ENCODE assay signal across 2 cellular contexts in the genomic region with DNA sequence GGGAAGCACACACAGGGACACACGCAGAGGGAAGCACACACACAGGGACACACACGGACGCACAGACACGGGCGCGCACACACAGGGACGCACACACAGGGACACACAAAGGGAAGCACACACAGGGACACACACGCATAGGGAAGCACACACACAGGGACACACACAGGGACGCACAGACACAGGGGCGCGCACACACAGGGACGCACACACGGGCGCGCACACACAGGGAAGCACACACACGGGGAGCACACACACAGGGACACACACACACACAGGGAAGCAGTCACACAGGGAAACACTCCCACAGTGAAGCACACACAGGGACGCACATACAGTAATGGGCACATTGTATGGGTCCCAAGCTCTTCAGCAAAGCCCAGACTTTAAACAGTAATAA.
TF ChIP-seq lines count a peak whose summit lies in the region.

No MANE protein-coding gene starts in this region.

TF ChIP-seq in IMR-90, 13 proteins besides CTCF, POLR2A, EP300 and RAD21:
- TF ChIP-seq, protein P1, sequence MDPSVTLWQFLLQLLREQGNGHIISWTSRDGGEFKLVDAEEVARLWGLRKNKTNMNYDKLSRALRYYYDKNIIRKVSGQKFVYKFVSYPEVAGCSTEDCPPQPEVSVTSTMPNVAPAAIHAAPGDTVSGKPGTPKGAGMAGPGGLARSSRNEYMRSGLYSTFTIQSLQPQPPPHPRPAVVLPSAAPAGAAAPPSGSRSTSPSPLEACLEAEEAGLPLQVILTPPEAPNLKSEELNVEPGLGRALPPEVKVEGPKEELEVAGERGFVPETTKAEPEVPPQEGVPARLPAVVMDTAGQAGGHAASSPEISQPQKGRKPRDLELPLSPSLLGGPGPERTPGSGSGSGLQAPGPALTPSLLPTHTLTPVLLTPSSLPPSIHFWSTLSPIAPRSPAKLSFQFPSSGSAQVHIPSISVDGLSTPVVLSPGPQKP (IDR thresholded peaks at IDR 0.05; ENCODE audit: borderline replicate concordance, low read depth, low read length): no peak
- TF ChIP-seq NFE2L2 (IDR thresholded peaks at IDR 0.05; ENCODE audit: low read depth, low read length) (no peak), MAZ (IDR thresholded peaks at IDR 0.05; ENCODE audit: borderline replicate concordance, low read depth, low read length) (no peak), MAFK (IDR thresholded peaks at IDR 0.05; ENCODE audit: low read depth, low read length) (no peak), CHD1 (IDR thresholded peaks at IDR 0.05; ENCODE audit: low read depth, low read length) (no peak), SMC3 (IDR thresholded peaks at IDR 0.05; ENCODE audit: low read depth, low read length) (no peak), RFX5 (IDR thresholded peaks at IDR 0.05; ENCODE audit: low read depth, low read length) (no peak), MXI1 (IDR thresholded peaks at IDR 0.05; ENCODE audit: borderline replicate concordance, low read depth, low read length) (no peak), CEBPB (IDR thresholded peaks at IDR 0.05; ENCODE audit: low read depth, low read length) (no peak), RCOR1 (IDR thresholded peaks at IDR 0.05; ENCODE audit: insufficient replicate concordance, low read length) (no peak), FOS (IDR thresholded peaks at IDR 0.05; ENCODE audit: low read depth, low read length) (no peak), BHLHE40 (IDR thresholded peaks at IDR 0.05; ENCODE audit: low read depth, low read length) (no peak)
- TF ChIP-seq, protein P2, sequence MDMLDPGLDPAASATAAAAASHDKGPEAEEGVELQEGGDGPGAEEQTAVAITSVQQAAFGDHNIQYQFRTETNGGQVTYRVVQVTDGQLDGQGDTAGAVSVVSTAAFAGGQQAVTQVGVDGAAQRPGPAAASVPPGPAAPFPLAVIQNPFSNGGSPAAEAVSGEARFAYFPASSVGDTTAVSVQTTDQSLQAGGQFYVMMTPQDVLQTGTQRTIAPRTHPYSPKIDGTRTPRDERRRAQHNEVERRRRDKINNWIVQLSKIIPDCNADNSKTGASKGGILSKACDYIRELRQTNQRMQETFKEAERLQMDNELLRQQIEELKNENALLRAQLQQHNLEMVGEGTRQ (IDR thresholded peaks at IDR 0.05; ENCODE audit: low read depth, low read length): no peak

TF ChIP-seq in WTC11, 78 proteins besides CTCF, POLR2A, EP300 and RAD21:
- TF ChIP-seq FOXJ3 (CRISPR knock-in tag; IDR thresholded peaks at IDR 0.05; ENCODE audit: borderline replicate concordance) (no peak), CREM (CRISPR knock-in tag; IDR thresholded peaks at IDR 0.05) (no peak), HMGA2 (CRISPR knock-in tag; IDR thresholded peaks at IDR 0.05) (no peak), ATF1 (CRISPR knock-in tag; IDR thresholded peaks at IDR 0.05) (no peak), KAT7 (CRISPR knock-in tag; IDR thresholded peaks at IDR 0.05; ENCODE audit: borderline replicate concordance) (no peak), SMAD4 (CRISPR knock-in tag; IDR thresholded peaks at IDR 0.05) (no peak), NFYB (CRISPR knock-in tag; conservative IDR thresholded peaks at IDR 0.05; ENCODE audit: low read depth) (no peak), PRRX2 (CRISPR knock-in tag; IDR thresholded peaks at IDR 0.05) (no peak)
- TF ChIP-seq, protein P3, sequence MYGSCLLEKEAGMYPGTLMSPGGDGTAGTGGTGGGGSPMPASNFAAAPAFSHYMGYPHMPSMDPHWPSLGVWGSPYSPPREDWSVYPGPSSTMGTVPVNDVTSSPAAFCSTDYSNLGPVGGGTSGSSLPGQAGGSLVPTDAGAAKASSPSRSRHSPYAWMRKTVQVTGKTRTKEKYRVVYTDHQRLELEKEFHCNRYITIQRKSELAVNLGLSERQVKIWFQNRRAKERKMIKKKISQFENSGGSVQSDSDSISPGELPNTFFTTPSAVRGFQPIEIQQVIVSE (CRISPR knock-in tag; IDR thresholded peaks at IDR 0.05; ENCODE audit: borderline replicate concordance): no peak
- TF ChIP-seq, protein P4, sequence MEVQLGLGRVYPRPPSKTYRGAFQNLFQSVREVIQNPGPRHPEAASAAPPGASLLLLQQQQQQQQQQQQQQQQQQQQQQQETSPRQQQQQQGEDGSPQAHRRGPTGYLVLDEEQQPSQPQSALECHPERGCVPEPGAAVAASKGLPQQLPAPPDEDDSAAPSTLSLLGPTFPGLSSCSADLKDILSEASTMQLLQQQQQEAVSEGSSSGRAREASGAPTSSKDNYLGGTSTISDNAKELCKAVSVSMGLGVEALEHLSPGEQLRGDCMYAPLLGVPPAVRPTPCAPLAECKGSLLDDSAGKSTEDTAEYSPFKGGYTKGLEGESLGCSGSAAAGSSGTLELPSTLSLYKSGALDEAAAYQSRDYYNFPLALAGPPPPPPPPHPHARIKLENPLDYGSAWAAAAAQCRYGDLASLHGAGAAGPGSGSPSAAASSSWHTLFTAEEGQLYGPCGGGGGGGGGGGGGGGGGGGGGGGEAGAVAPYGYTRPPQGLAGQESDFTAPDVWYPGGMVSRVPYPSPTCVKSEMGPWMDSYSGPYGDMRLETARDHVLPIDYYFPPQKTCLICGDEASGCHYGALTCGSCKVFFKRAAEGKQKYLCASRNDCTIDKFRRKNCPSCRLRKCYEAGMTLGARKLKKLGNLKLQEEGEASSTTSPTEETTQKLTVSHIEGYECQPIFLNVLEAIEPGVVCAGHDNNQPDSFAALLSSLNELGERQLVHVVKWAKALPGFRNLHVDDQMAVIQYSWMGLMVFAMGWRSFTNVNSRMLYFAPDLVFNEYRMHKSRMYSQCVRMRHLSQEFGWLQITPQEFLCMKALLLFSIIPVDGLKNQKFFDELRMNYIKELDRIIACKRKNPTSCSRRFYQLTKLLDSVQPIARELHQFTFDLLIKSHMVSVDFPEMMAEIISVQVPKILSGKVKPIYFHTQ (CRISPR knock-in tag; IDR thresholded peaks at IDR 0.05): no peak
- TF ChIP-seq, protein P5, sequence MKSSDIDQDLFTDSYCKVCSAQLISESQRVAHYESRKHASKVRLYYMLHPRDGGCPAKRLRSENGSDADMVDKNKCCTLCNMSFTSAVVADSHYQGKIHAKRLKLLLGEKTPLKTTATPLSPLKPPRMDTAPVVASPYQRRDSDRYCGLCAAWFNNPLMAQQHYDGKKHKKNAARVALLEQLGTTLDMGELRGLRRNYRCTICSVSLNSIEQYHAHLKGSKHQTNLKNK (CRISPR knock-in tag; IDR thresholded peaks at IDR 0.05): no peak
- TF ChIP-seq, protein P6, sequence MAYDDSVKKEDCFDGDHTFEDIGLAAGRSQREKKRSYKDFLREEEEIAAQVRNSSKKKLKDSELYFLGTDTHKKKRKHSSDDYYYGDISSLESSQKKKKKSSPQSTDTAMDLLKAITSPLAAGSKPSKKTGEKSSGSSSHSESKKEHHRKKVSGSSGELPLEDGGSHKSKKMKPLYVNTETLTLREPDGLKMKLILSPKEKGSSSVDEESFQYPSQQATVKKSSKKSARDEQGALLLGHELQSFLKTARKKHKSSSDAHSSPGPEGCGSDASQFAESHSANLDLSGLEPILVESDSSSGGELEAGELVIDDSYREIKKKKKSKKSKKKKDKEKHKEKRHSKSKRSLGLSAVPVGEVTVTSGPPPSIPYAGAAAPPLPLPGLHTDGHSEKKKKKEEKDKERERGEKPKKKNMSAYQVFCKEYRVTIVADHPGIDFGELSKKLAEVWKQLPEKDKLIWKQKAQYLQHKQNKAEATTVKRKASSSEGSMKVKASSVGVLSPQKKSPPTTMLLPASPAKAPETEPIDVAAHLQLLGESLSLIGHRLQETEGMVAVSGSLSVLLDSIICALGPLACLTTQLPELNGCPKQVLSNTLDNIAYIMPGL (CRISPR knock-in tag; IDR thresholded peaks at IDR 0.05): no peak
- TF ChIP-seq, protein P7, sequence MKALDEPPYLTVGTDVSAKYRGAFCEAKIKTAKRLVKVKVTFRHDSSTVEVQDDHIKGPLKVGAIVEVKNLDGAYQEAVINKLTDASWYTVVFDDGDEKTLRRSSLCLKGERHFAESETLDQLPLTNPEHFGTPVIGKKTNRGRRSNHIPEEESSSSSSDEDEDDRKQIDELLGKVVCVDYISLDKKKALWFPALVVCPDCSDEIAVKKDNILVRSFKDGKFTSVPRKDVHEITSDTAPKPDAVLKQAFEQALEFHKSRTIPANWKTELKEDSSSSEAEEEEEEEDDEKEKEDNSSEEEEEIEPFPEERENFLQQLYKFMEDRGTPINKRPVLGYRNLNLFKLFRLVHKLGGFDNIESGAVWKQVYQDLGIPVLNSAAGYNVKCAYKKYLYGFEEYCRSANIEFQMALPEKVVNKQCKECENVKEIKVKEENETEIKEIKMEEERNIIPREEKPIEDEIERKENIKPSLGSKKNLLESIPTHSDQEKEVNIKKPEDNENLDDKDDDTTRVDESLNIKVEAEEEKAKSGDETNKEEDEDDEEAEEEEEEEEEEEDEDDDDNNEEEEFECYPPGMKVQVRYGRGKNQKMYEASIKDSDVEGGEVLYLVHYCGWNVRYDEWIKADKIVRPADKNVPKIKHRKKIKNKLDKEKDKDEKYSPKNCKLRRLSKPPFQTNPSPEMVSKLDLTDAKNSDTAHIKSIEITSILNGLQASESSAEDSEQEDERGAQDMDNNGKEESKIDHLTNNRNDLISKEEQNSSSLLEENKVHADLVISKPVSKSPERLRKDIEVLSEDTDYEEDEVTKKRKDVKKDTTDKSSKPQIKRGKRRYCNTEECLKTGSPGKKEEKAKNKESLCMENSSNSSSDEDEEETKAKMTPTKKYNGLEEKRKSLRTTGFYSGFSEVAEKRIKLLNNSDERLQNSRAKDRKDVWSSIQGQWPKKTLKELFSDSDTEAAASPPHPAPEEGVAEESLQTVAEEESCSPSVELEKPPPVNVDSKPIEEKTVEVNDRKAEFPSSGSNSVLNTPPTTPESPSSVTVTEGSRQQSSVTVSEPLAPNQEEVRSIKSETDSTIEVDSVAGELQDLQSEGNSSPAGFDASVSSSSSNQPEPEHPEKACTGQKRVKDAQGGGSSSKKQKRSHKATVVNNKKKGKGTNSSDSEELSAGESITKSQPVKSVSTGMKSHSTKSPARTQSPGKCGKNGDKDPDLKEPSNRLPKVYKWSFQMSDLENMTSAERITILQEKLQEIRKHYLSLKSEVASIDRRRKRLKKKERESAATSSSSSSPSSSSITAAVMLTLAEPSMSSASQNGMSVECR (CRISPR knock-in tag; IDR thresholded peaks at IDR 0.05; ENCODE audit: borderline replicate concordance): no peak
